Comparison of ENCODE assay signal across 9 cellular contexts in the genomic region with DNA sequence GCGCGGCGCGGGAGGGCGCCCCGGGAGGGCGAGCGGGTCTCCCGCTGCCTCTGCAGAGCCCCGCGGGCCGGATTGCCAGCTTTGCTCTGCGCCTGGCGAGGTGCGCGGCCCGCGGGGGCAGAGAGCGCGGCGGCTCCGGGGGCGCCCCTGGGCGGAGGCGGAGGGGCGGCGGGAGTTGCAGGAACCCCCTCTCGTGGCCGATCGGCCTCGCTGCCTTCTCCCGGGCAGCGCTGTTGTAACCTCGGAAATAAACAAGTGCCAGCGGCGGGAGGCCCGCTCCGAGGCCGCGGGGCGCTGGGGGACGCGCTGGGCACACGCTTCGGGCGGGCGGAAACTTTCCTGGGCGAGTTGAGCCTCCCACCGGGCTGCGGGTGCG. TPM values are rescaled to one million over a fixed set of nuclear protein-coding genes. Genes with fewer than 3 reads are reported as not detected.
A peak's percentile ranks its signal among the peaks of the same experiment; 100 is the strongest.
DNase-seq lines count a peak whose midpoint lies in the region; ATAC-seq and TF ChIP-seq lines count a peak whose summit lies in the region.
"Had no signal": no experiment of that assay in that cellular context is flagged by ENCODE, and none has a peak within 500 bp of the region (broad histone marks: within the 10 kb centered on the region; RNA-seq: fewer than 3 reads in every experiment).

No MANE protein-coding gene starts in this region.

- H3K4me3 ChIP-seq in ACC112 (ENCODE audit: low read depth, low read length): peak overlapping the region; percentile 84
- H3K4me3 ChIP-seq in dorsolateral prefrontal cortex: peak overlapping the region; percentile 34 to 74 (median 59)
- H3K4me3 ChIP-seq in lower lobe of right lung: peak overlapping the region; percentile 28
- no peak overlapping the region for H3K4me3 ChIP-seq in colonic mucosa

- H3K36me3 ChIP-seq in ACC112 (ENCODE audit: insufficient read depth, low read length): no peaks in the 10 kb centered on the region; the same call in 1 of the 2 replicates
- H3K36me3 ChIP-seq in lower lobe of right lung: no peaks in the 10 kb centered on the region
- no peaks in the 10 kb centered on the region for H3K36me3 ChIP-seq in colonic mucosa

- intact Hi-C loops in dorsolateral prefrontal cortex (cut with DNase I) (loop anchor here in 1 of 2 donors (10.0 kb wide), 1 partner anchor 1198 kb away; no protein-coding TSS in a partner anchor), lower lobe of right lung (cut with DNase I) (no loop called here), colonic mucosa (cut with DNase I) (no loop called here)

- no peaks in the 10 kb centered on the region for H3K9me3 ChIP-seq in lower lobe of right lung
- no peaks in the 10 kb centered on the region for H3K9me3 ChIP-seq in colonic mucosa

- ATAC-seq in lower lobe of right lung: no peak

- H3K27me3 ChIP-seq in ACC112 (ENCODE audit: insufficient read depth, low read length): peaks cover 20% of the 10 kb centered on the region
- H3K27me3 ChIP-seq in dorsolateral prefrontal cortex: peaks cover 0 to 33% (median 3%) of the 10 kb centered on the region in 45 donors
- peaks cover 83% of the 10 kb centered on the region for H3K27me3 ChIP-seq in lower lobe of right lung (ENCODE audit: low read depth)
- H3K27me3 ChIP-seq in colonic mucosa: peaks cover 40% of the 10 kb centered on the region

- H3K79me2 ChIP-seq in ACC112 (ENCODE audit: control insufficient read depth, insufficient read depth, low read length, unreplicated experiment): peaks cover 6% of the 10 kb centered on the region

- H3K4me1 ChIP-seq in ACC112 (ENCODE audit: control insufficient read depth, insufficient read depth, low read length, unreplicated experiment) (peaks cover 19% of the 10 kb centered on the region), lower lobe of right lung (no peaks in the 10 kb centered on the region), colonic mucosa (no peaks in the 10 kb centered on the region)

- H3K9ac ChIP-seq in colonic mucosa (ENCODE audit: low read depth in 2 of 2, low read length in 2 of 2): no peak overlapping the region

- peak overlapping the region; percentile 84 for H2AFZ ChIP-seq in ACC112 (ENCODE audit: low read length, unreplicated experiment)

- TF ChIP-seq CTCF in dorsolateral prefrontal cortex (IDR thresholded peaks at IDR 0.05 in 54 of 56, conservative IDR thresholded peaks at IDR 0.05 in 2 of 56; ENCODE audit: low read depth in 1 of 56, partially characterized antibody in 56 of 56): peak in 18 of 56 donors; percentile 3 to 42 (median 14)
- no peak for TF ChIP-seq CTCF in lower lobe of right lung (IDR thresholded peaks at IDR 0.05)
- no peak for TF ChIP-seq CTCF in colonic mucosa (IDR thresholded peaks at IDR 0.05)

- DNase-seq in HK-2 (ENCODE audit: unreplicated experiment) (peak; percentile 32), dorsolateral prefrontal cortex (peak in 3 of 10 donors; percentile 27 to 54 (median 30)), lower lobe of right lung (no peak), medulla oblongata (ENCODE audit: extremely low spot score) (no peak), colonic mucosa (no peak), superior temporal gyrus (ENCODE audit: extremely low spot score) (no peak), mesenteric fat pad (ENCODE audit: low spot score) (no peak)
- DNase-seq: left cardiac atrium had no signal

- H3K27ac ChIP-seq in ACC112 (ENCODE audit: low read depth, low read length) (no peak overlapping the region), dorsolateral prefrontal cortex (peak overlapping the region in 36 of 59 donors; percentile 6 to 79 (median 52)), lower lobe of right lung (no peak overlapping the region), colonic mucosa (no peak overlapping the region)

RNA-seq across cellular contexts. Expression of a gene that starts 1.2 kb away (rescaled TPM):
- total RNA-seq in dorsolateral prefrontal cortex (10 to 100 TPM in 118 of 120 experiments, 1 to 10 TPM in 2; 8.2 to 30.8 (median 16.7) TPM), lower lobe of right lung (0.06 TPM), colonic mucosa (under 1 TPM in 1 of 2 donors, not detected in 1; 0.08 TPM), mesenteric fat pad (not detected)

Comparison
In these comparisons a context has a peak if more than half of its experiments do, and no peak if none do; other contexts are left out.
1. H3K27ac ChIP-seq: peak in dorsolateral prefrontal cortex (36 of 59); none in ACC112 (single experiment), lower lobe of right lung (single experiment) and colonic mucosa (single experiment).